In genomic region chr1:170663441-170664282, GRCh38 we compare ENCODE assay signal across 8 cellular contexts. TPM values are rescaled to one million over a fixed set of nuclear protein-coding genes. Genes with fewer than 3 reads are reported as not detected.
DNase-seq lines count a peak whose midpoint lies in the region; ATAC-seq and TF ChIP-seq lines count a peak whose summit lies in the region.

Gene PRRX1 (plus strand): TSS chr1:170664131. CDS start chr1:170664219, 88 bp downstream.

- peak in 1 of 2 donors; percentile 29 for TF ChIP-seq POLR2A in gastrocnemius medialis (IDR thresholded peaks at IDR 0.05)

- in situ Hi-C loops in GM13976 (cut with MboI; ENCODE audit: low sequenced_read_pairs, unreplicated experiment): no loop called here
- in situ Hi-C loops in gastrocnemius medialis (cut with MboI; ENCODE audit: low sequenced_read_pairs in 4 of 4): loop anchor here in 3 of 4 donors (10.0 to 25.0 kb wide), 5 partner anchors 91 to 726 kb away; no protein-coding TSS in a partner anchor

- peak in 1 of 2 donors; percentile 0 for ATAC-seq in gastrocnemius medialis

- no peak for TF ChIP-seq CTCF in GM13976 (IDR thresholded peaks at IDR 0.05; ENCODE audit: borderline replicate concordance, control extremely low read depth, extremely low read depth, insufficient read depth, missing control alignments)
- no peak for TF ChIP-seq CTCF in hepatocyte (IDR thresholded peaks at IDR 0.05; ENCODE audit: poor library complexity)
- TF ChIP-seq CTCF in gastrocnemius medialis (IDR thresholded peaks at IDR 0.05 in 4 of 5, conservative IDR thresholded peaks at IDR 0.05 in 1 of 5): no peak

- WGBS in adipose tissue, 3 donors: 3 to 4% (median 4%) methylated on average over 26 of the region's 26 CpGs
- WGBS in hepatocyte (ENCODE audit: low lambda C conversion rate, missing lambda C conversion rate): 2% methylated on average over 15 of the region's 26 CpGs

- H3K36me3 ChIP-seq in hepatocyte (replicated peaks; ENCODE audit: insufficient read depth, low read depth): no peaks in the 10 kb centered on the region
- no peaks in the 10 kb centered on the region for H3K36me3 ChIP-seq in gastrocnemius medialis

- DNase-seq in GM13976 (ENCODE audit: low spot score): peak; percentile 18
- no peak for DNase-seq in hepatocyte (ENCODE audit: low spot score)
- DNase-seq in gastrocnemius medialis: peak in 1 of 2 donors; percentile 25
- no peak for DNase-seq in SHP77 (lab: John Stamatoyannopoulos, UW)
- no peak for DNase-seq in inferior parietal cortex (ENCODE audit: extremely low spot score)
- no peak for DNase-seq in T-helper 9 cell
- DNase-seq in stimulated activated CD4-positive, alpha-beta T cell treated with anti-CD3 and anti-CD28 coated beads, Interleukin-1b, Interleukin-23, amount 100 ng/mL, for 48 hours: no peak

- H3K27me3 ChIP-seq in hepatocyte: peaks cover 96% of the 10 kb centered on the region
- H3K27me3 ChIP-seq in gastrocnemius medialis: no peaks in the 10 kb centered on the region

- no peaks in the 10 kb centered on the region for H3K9me2 ChIP-seq in hepatocyte (replicated peaks; ENCODE audit: insufficient read depth)

- peaks cover 43% of the 10 kb centered on the region for H3K79me2 ChIP-seq in hepatocyte

- H3K4me1 ChIP-seq in hepatocyte (ENCODE audit: insufficient read depth) (peaks cover 25% of the 10 kb centered on the region), gastrocnemius medialis (peaks cover 18 to 33% of the 10 kb centered on the region in 2 donors)

- peak within 1 kb of the TSS; percentile 87 for H3K4me2 ChIP-seq in hepatocyte

- intact Hi-C loops in gastrocnemius medialis (cut with DNase I; ENCODE audit: low total_unique reads): no loop called here

- no peaks in the 10 kb centered on the region for H4K20me1 ChIP-seq in hepatocyte (ENCODE audit: insufficient read depth, poor library complexity, severe bottlenecking)

- peak within 1 kb of the TSS; percentile 67 for H3K4me3 ChIP-seq in hepatocyte
- H3K4me3 ChIP-seq in gastrocnemius medialis: peak within 1 kb of the TSS; percentile 82 to 93 (median 88)

- H3K27ac ChIP-seq in adipose tissue (ENCODE audit: low read depth, low read length) (no peak within 1 kb of the TSS), hepatocyte (peak within 1 kb of the TSS; percentile 94), gastrocnemius medialis (peak within 1 kb of the TSS; percentile 90 to 100 (median 96))

- H3K9me3 ChIP-seq in hepatocyte (ENCODE audit: low read depth) (no peaks in the 10 kb centered on the region), gastrocnemius medialis (no peaks in the 10 kb centered on the region)

- peak within 1 kb of the TSS; percentile 21 for H2AFZ ChIP-seq in hepatocyte

RNA-seq across cellular contexts. Expression of gene PRRX1, which starts in this region (rescaled TPM):
- polyA plus RNA-seq in adipose tissue: 10 to 100 TPM in 2 of 3 donors, 1 to 10 TPM in 1; 2.2 to 54.5 (median 18.7) TPM
- total RNA-seq in hepatocyte: 41.5 and 42.3 TPM in 2 replicates
- polyA plus RNA-seq in hepatocyte: 9.8 and 11.0 TPM in 2 replicates
- total RNA-seq in gastrocnemius medialis: 100 to 1,000 TPM in 1 of 4 donors, 10 to 100 TPM in 3; 35.3 to 120 (median 64.3) TPM
